ENCODE assay signal across 18 cellular contexts in the genomic region with DNA sequence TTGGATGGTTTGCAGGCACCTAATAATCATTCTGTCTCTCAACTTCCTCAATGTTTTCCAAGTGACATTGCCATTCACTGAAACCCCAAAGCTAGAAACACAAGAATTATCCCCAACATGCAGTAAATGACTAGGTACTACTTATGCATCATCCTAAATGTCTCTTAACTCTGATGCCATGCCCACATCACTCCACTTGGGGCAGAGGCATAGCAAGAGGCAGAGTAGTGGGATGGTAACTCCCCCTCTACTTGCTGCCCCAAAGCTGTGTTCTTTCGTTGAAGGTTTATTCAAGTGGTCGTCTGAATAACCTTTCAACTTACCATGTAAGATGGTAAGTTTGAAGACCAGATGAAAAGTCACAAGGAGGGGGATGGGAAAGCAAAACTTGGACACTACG.
"Had no signal": no experiment of that assay in that cellular context is flagged by ENCODE, and none has a peak within 500 bp of the region (broad histone marks: within the 10 kb centered on the region; RNA-seq: fewer than 3 reads in every experiment).

No MANE protein-coding gene starts in this region.

- H3K4me1 Mint-ChIP-seq: activated B cell treated with CpG ODN at 0.5 μM for 24 hours; activated CD4-positive, alpha-beta T cell treated with anti-CD3 and anti-CD28 coated beads, Interleukin-2, amount 10 ng/mL, durations not matched to agents 7 days and 5 days; activated naive CD8-positive, alpha-beta T cell treated with anti-CD3 and anti-CD28 coated beads, Interleukin-2, amount 50 U/mL, for 24 hours; naive B cell; stimulated activated memory B cell treated with anti-CD40 and anti-IgM and Interleukin-4, amounts not matched to agents 10 μg/mL and 1 μg/mL and 100 μg/mL, for 72 hours had no signal

- ATAC-seq: activated naive CD8-positive, alpha-beta T cell treated with anti-CD3 and anti-CD28 coated beads, Interleukin-2, amount 50 U/mL, for 24 hours; gastroesophageal sphincter; psoas muscle; sciatic nerve had no signal

- H3K4me1 ChIP-seq: colonic mucosa, gastroesophageal sphincter, psoas muscle, transverse colon had no signal

- H3K9me3 Mint-ChIP-seq: activated CD4-positive, alpha-beta T cell treated with anti-CD3 and anti-CD28 coated beads, Interleukin-2, amount 10 ng/mL, durations not matched to agents 7 days and 5 days; activated naive CD8-positive, alpha-beta T cell treated with anti-CD3 and anti-CD28 coated beads, Interleukin-2, amount 50 U/mL, for 24 hours had no signal

- H3K36me3 Mint-ChIP-seq: naive B cell; stimulated activated memory B cell treated with anti-CD40 and anti-IgM and Interleukin-4, amounts not matched to agents 10 μg/mL and 1 μg/mL and 100 μg/mL, for 72 hours had no signal

- H3K36me3 ChIP-seq: ascending aorta, colonic mucosa, gastroesophageal sphincter, neutrophil, spleen, transverse colon had no signal

- DNase-seq: activated B cell treated with CpG ODN at 0.5 μM for 24 hours; activated CD4-positive, alpha-beta T cell treated with anti-CD3 and anti-CD28 coated beads, Interleukin-2, amount 10 ng/mL, durations not matched to agents 7 days and 5 days; activated CD8-positive, alpha-beta memory T cell treated with anti-CD3 and anti-CD28 coated beads for 24 hours; activated naive CD4-positive, alpha-beta T cell treated with Interleukin-2 at 50 U/mL for 16 hours; activated naive CD8-positive, alpha-beta T cell treated with anti-CD3 and anti-CD28 coated beads, Interleukin-2, amount 50 U/mL, for 24 hours; colonic mucosa; effector CD4-positive, alpha-beta T cell; kidney glomerular epithelial cell; naive B cell; psoas muscle; spleen; stimulated activated CD4-positive, alpha-beta T cell treated with anti-CD3 and anti-CD28 coated beads, Interleukin-1b, Interleukin-23, amount 100 ng/mL, for 48 hours; transverse colon had no signal

- H3K27me3 ChIP-seq: ascending aorta, colonic mucosa, gastroesophageal sphincter, neutrophil, spleen, transverse colon had no signal

- H3K27ac ChIP-seq: ascending aorta, colonic mucosa, gastroesophageal sphincter, neutrophil, psoas muscle, spleen, transverse colon had no signal

- H3K4me3 Mint-ChIP-seq: activated B cell treated with CpG ODN at 0.5 μM for 24 hours; activated CD4-positive, alpha-beta T cell treated with anti-CD3 and anti-CD28 coated beads, Interleukin-2, amount 10 ng/mL, durations not matched to agents 7 days and 5 days; activated naive CD8-positive, alpha-beta T cell treated with anti-CD3 and anti-CD28 coated beads, Interleukin-2, amount 50 U/mL, for 24 hours; naive B cell; stimulated activated memory B cell treated with anti-CD40 and anti-IgM and Interleukin-4, amounts not matched to agents 10 μg/mL and 1 μg/mL and 100 μg/mL, for 72 hours had no signal

- H3K4me3 ChIP-seq: ascending aorta, colonic mucosa, gastroesophageal sphincter, psoas muscle, spleen, transverse colon had no signal

- H3K9me3 ChIP-seq: colonic mucosa, gastroesophageal sphincter, neutrophil, psoas muscle, transverse colon had no signal

- H3K27me3 Mint-ChIP-seq: activated B cell treated with CpG ODN at 0.5 μM for 24 hours; activated CD4-positive, alpha-beta T cell treated with anti-CD3 and anti-CD28 coated beads, Interleukin-2, amount 10 ng/mL, durations not matched to agents 7 days and 5 days; activated naive CD8-positive, alpha-beta T cell treated with anti-CD3 and anti-CD28 coated beads, Interleukin-2, amount 50 U/mL, for 24 hours; naive B cell; stimulated activated memory B cell treated with anti-CD40 and anti-IgM and Interleukin-4, amounts not matched to agents 10 μg/mL and 1 μg/mL and 100 μg/mL, for 72 hours had no signal

- H3K27ac Mint-ChIP-seq: activated B cell treated with CpG ODN at 0.5 μM for 24 hours; activated CD4-positive, alpha-beta T cell treated with anti-CD3 and anti-CD28 coated beads, Interleukin-2, amount 10 ng/mL, durations not matched to agents 7 days and 5 days; activated naive CD8-positive, alpha-beta T cell treated with anti-CD3 and anti-CD28 coated beads, Interleukin-2, amount 50 U/mL, for 24 hours; stimulated activated memory B cell treated with anti-CD40 and anti-IgM and Interleukin-4, amounts not matched to agents 10 μg/mL and 1 μg/mL and 100 μg/mL, for 72 hours had no signal
